In the genomic region with DNA sequence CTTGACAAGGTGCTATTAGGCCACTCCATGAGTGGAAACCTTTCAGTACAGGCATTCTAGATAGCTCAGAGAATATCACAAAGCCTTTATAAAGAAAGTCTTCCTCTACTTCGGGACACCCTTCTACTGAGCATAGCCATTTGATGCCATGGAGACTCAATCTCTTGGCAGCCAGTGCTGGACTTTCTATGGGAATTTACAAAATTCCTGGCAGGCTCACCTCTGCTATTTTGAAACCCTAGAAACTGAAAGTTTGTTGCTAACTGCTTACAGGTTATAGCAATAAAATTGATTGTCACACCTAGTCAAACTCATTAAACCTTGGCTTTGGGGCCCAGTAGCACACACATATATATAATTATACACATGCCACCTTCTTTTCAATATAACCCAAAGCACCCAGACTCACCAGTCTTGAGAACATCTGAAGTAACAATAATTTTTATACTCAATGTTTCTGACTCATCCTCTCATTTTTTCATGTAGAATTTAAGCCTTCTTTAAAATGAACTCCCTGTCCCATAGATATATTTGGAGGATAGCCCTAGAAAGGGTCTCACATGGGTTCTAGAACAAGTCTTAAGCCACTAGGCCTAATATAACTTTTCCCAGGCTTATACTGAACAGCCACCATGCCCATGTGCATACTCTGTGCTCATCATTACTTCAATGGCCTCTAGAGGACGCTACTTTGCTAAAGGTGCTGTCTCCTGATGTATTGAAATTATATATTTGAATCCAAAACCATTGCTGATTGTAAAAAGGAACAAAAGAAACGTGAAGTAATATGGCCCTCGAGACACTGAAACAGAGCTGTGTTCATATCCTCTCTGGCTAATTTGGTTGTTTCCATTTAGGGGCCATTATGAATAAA, we compare ENCODE assay signal across 13 cellular contexts.
DNase-seq lines count a peak whose midpoint lies in the region; ATAC-seq and TF ChIP-seq lines count a peak whose summit lies in the region.
"Had no signal": no experiment of that assay in that cellular context is flagged by ENCODE, and none has a peak within 500 bp of the region (broad histone marks: within the 10 kb centered on the region; RNA-seq: fewer than 3 reads in every experiment).

No MANE protein-coding gene starts in this region.

- H3K9ac ChIP-seq in trophoblast cell (ENCODE audit: low read length) = no peak overlapping the region

- no peaks in the 10 kb centered on the region for H3K27me3 ChIP-seq in DOHH2 (ENCODE audit: control insufficient read depth, low read length)
- H3K27me3 ChIP-seq in trophoblast cell (ENCODE audit: insufficient read depth, low read length) = no peaks in the 10 kb centered on the region

- H3K9me3 Mint-ChIP-seq in HFFc6 = no peaks in the 10 kb centered on the region
- no peaks in the 10 kb centered on the region for H3K9me3 Mint-ChIP-seq in T-helper 2 cell treated with Interferon-gamma antibody and Interleukin-4, amounts not matched to agents 5 μg/mL and 100 μg/mL, for 36 hours
- H3K9me3 Mint-ChIP-seq: activated T-cell treated with anti-CD3 and anti-CD28 coated beads, Interleukin-2, amount 50 U/mL, for 72 hours; brain; stimulated activated naive B cell treated with anti-CD40 and anti-IgM and Interleukin-4, amounts not matched to agents 10 μg/mL and 1 μg/mL and 100 μg/mL, for 72 hours had no signal

- H3K36me3 Mint-ChIP-seq in HFFc6 (ENCODE audit: low read depth) = no peaks in the 10 kb centered on the region
- no peaks in the 10 kb centered on the region for H3K36me3 Mint-ChIP-seq in T-helper 2 cell treated with Interferon-gamma antibody and Interleukin-4, amounts not matched to agents 5 μg/mL and 100 μg/mL, for 36 hours (ENCODE audit: low read depth)
- H3K36me3 Mint-ChIP-seq: brain; stimulated activated naive B cell treated with anti-CD40 and anti-IgM and Interleukin-4, amounts not matched to agents 10 μg/mL and 1 μg/mL and 100 μg/mL, for 72 hours had no signal

- no peak for ATAC-seq in GM19455 (IDR thresholded peaks at IDR 0.05; ENCODE audit: unreplicated experiment)
- ATAC-seq: activated T-cell treated with anti-CD3 and anti-CD28 coated beads, Interleukin-2, amount 50 U/mL, for 72 hours; stimulated activated naive B cell treated with anti-CD40 and anti-IgM and Interleukin-4, amounts not matched to agents 10 μg/mL and 1 μg/mL and 100 μg/mL, for 72 hours had no signal

- no peak overlapping the region for H4K12ac ChIP-seq in trophoblast cell (ENCODE audit: low read depth, low read length)

- H3K79me2 ChIP-seq in DOHH2 (ENCODE audit: control insufficient read depth, low read length) (no peaks in the 10 kb centered on the region), trophoblast cell (ENCODE audit: control insufficient read depth, insufficient read depth, low read length, poor library complexity) (no peaks in the 10 kb centered on the region)

- DNase-seq in HFFc6 (no peak), SK-MEL-5 (ENCODE audit: low read depth, low spot score) (peak; percentile 64), iPS-NIHi11 (ENCODE audit: low spot score) (peak; percentile 13), trophoblast cell (no peak), epidermal melanocyte (ENCODE audit: insufficient read length, low spot score) (no peak)
- no peak for DNase-seq in T-helper 2 cell treated with Interferon-gamma antibody and Interleukin-4, amounts not matched to agents 5 μg/mL and 100 μg/mL, for 36 hours (ENCODE audit: low spot score)
- DNase-seq: activated T-cell treated with anti-CD3 and anti-CD28 coated beads, Interleukin-2, amount 50 U/mL, for 72 hours; midbrain; NCI-H1105 treated with DMSO at 0.1 percent for 48 hours; stimulated activated naive B cell treated with anti-CD40 and anti-IgM and Interleukin-4, amounts not matched to agents 10 μg/mL and 1 μg/mL and 100 μg/mL, for 72 hours had no signal

- no peak overlapping the region for H2BK5ac ChIP-seq in trophoblast cell (ENCODE audit: low read depth, low read length, poor library complexity)

- no peak overlapping the region for H3K4me2 ChIP-seq in DOHH2 (ENCODE audit: low read length)
- H3K4me2 ChIP-seq in trophoblast cell (ENCODE audit: low read length) = no peak overlapping the region

- H3K9me2 ChIP-seq in DOHH2 (replicated peaks; ENCODE audit: control insufficient read depth, low read length) = no peaks in the 10 kb centered on the region

- H3K18ac ChIP-seq in trophoblast cell (ENCODE audit: low read length) = no peak overlapping the region

- no peak overlapping the region for H3K4ac ChIP-seq in trophoblast cell (ENCODE audit: low read depth, low read length)

- no peak overlapping the region for H4K91ac ChIP-seq in trophoblast cell (ENCODE audit: low read depth, low read length)

- H2AFZ ChIP-seq in trophoblast cell (ENCODE audit: insufficient read depth, low read length, poor library complexity) = no peak overlapping the region

- H3K9me3 ChIP-seq in DOHH2 (ENCODE audit: control insufficient read depth, insufficient read depth, low read length) (no peaks in the 10 kb centered on the region), trophoblast cell (ENCODE audit: insufficient read depth, low read depth, low read length) (no peaks in the 10 kb centered on the region)

- no peaks in the 10 kb centered on the region for H4K20me1 ChIP-seq in DOHH2 (ENCODE audit: control insufficient read depth, insufficient read depth, low read depth, low read length)

- no peak overlapping the region for H3K14ac ChIP-seq in trophoblast cell (ENCODE audit: low read length)

- H3F3A ChIP-seq in DOHH2 (ENCODE audit: control insufficient read depth, insufficient read depth) = no peaks in the 10 kb centered on the region

- no peak overlapping the region for H3K23ac ChIP-seq in trophoblast cell (ENCODE audit: low read length)

- H3K27ac Mint-ChIP-seq in HFFc6 = no peak overlapping the region
- no peak overlapping the region for H3K27ac Mint-ChIP-seq in T-helper 2 cell treated with Interferon-gamma antibody and Interleukin-4, amounts not matched to agents 5 μg/mL and 100 μg/mL, for 36 hours
- H3K27ac Mint-ChIP-seq: activated T-cell treated with anti-CD3 and anti-CD28 coated beads, Interleukin-2, amount 50 U/mL, for 72 hours; stimulated activated naive B cell treated with anti-CD40 and anti-IgM and Interleukin-4, amounts not matched to agents 10 μg/mL and 1 μg/mL and 100 μg/mL, for 72 hours had no signal

- H3K4me1 ChIP-seq in DOHH2 (ENCODE audit: control insufficient read depth, low read length) (no peaks in the 10 kb centered on the region), trophoblast cell (ENCODE audit: control insufficient read depth in 1 of 2, insufficient read depth in 2 of 2, low read length in 2 of 2) (no peaks in the 10 kb centered on the region)

- no CpG with 5 or more reads among the region's 4 CpGs for WGBS in trophoblast cell (ENCODE audit: extremely low coverage, insufficient coverage, insufficient read length)

- in situ Hi-C loops in SK-MEL-5 (cut with HindIII; ENCODE audit: low pct_unique_long_range_greater_than_20kb, low sequenced_read_pairs) = no loop called here

- no peak overlapping the region for H3K4me3 Mint-ChIP-seq in HFFc6
- no peak overlapping the region for H3K4me3 Mint-ChIP-seq in T-helper 2 cell treated with Interferon-gamma antibody and Interleukin-4, amounts not matched to agents 5 μg/mL and 100 μg/mL, for 36 hours
- H3K4me3 Mint-ChIP-seq: activated T-cell treated with anti-CD3 and anti-CD28 coated beads, Interleukin-2, amount 50 U/mL, for 72 hours; brain; stimulated activated naive B cell treated with anti-CD40 and anti-IgM and Interleukin-4, amounts not matched to agents 10 μg/mL and 1 μg/mL and 100 μg/mL, for 72 hours had no signal

- no peak overlapping the region for H2AK5ac ChIP-seq in trophoblast cell (ENCODE audit: low read length)

- no peaks in the 10 kb centered on the region for H3K79me1 ChIP-seq in trophoblast cell (ENCODE audit: low read length)

- no peak overlapping the region for H4K8ac ChIP-seq in trophoblast cell (ENCODE audit: low read depth, low read length)

- no peak overlapping the region for H3K27ac ChIP-seq in DOHH2 (ENCODE audit: low read depth, low read length)
- no peak overlapping the region for H3K27ac ChIP-seq in trophoblast cell (ENCODE audit: low read depth, low read length)

- no peak overlapping the region for H2BK12ac ChIP-seq in trophoblast cell (ENCODE audit: low read length)

- no peak overlapping the region for H3K4me3 ChIP-seq in DOHH2 (ENCODE audit: low read length)
- no peak overlapping the region for H3K4me3 ChIP-seq in trophoblast cell (ENCODE audit: low read depth, low read length)

- TF ChIP-seq CTCF in DOHH2 (IDR thresholded peaks at IDR 0.05; ENCODE audit: low read depth, low read length, poor library complexity, severe bottlenecking) (peak; percentile 36), HFFc6 (IDR thresholded peaks at IDR 0.05) (peak; percentile 59)

- no peaks in the 10 kb centered on the region for H3K27me3 Mint-ChIP-seq in HFFc6 (ENCODE audit: insufficient read depth)
- no peaks in the 10 kb centered on the region for H3K27me3 Mint-ChIP-seq in T-helper 2 cell treated with Interferon-gamma antibody and Interleukin-4, amounts not matched to agents 5 μg/mL and 100 μg/mL, for 36 hours (ENCODE audit: low read depth)
- H3K27me3 Mint-ChIP-seq: brain; stimulated activated naive B cell treated with anti-CD40 and anti-IgM and Interleukin-4, amounts not matched to agents 10 μg/mL and 1 μg/mL and 100 μg/mL, for 72 hours had no signal

- H3K4me1 Mint-ChIP-seq in HFFc6 (ENCODE audit: low read depth) = peaks cover 20% of the 10 kb centered on the region; the same call in 1 of the 2 replicates
- H3K4me1 Mint-ChIP-seq in T-helper 2 cell treated with Interferon-gamma antibody and Interleukin-4, amounts not matched to agents 5 μg/mL and 100 μg/mL, for 36 hours (ENCODE audit: low read depth) = no peaks in the 10 kb centered on the region
- H3K4me1 Mint-ChIP-seq: brain had no signal

- H2BK120ac ChIP-seq in trophoblast cell (ENCODE audit: insufficient read depth, low read length, poor library complexity) = no peak overlapping the region

- H3K36me3 ChIP-seq in DOHH2 (ENCODE audit: control insufficient read depth, low read length) = no peaks in the 10 kb centered on the region
- no peaks in the 10 kb centered on the region for H3K36me3 ChIP-seq in trophoblast cell (ENCODE audit: control insufficient read depth in 1 of 2, insufficient read depth in 2 of 2, low read length in 2 of 2)

Comparison
In these comparisons a context has a peak if more than half of its experiments do, and no peak if none do; other contexts are left out.
1. DNase-seq: peak in SK-MEL-5 (single experiment) and iPS-NIHi11 (single experiment); none in HFFc6 (single experiment), T-helper 2 cell treated with Interferon-gamma antibody and Interleukin-4, amounts not matched to agents 5 μg/mL and 100 μg/mL, for 36 hours (single experiment), trophoblast cell (0 of 2) and epidermal melanocyte (single experiment).